Comparison of ENCODE assay signal across 25 cellular contexts in the genomic region with DNA sequence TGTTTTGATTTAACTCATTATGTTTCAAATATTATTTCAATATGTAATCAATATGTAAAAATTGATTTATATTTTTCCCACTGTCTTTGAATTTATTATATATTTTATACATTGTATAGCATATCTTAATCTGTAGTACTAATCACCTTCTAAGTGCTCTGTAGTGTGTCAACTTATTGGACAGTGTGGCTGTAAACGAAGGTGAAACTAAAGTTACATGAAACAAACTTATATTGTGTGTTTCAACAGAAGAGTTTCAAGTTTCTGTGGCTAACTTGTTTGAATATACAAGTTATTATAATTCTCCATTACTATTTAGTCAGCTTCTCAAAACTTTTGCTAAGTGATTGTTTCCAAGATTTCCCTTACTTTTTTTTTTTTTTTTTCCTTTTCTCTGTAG.
"Had no signal": no experiment of that assay in that cellular context is flagged by ENCODE, and none has a peak within 500 bp of the region (broad histone marks: within the 10 kb centered on the region; RNA-seq: fewer than 3 reads in every experiment).

No MANE protein-coding gene starts in this region.

- H3K9me3 Mint-ChIP-seq: stimulated activated effector memory CD8-positive, alpha-beta T cell treated with anti-CD3 and anti-CD28 coated beads, Interleukin-12 subunit alpha, Interleukin-12 subunit beta, amount 100 ng/mL, for 72 hours had no signal

- H3K9me3 ChIP-seq: gastroesophageal sphincter, thoracic aorta, upper lobe of left lung had no signal

- H3K4me3 ChIP-seq: coronary artery, gastroesophageal sphincter, thoracic aorta, upper lobe of left lung had no signal

- H3K27ac Mint-ChIP-seq: activated CD4-positive, alpha-beta T cell treated with anti-CD3 and anti-CD28 coated beads for 36 hours; activated naive CD4-positive, alpha-beta T cell treated with anti-CD3 and anti-CD28 coated beads, Interleukin-2, amount 50 U/mL, for 72 hours; memory B cell; stimulated activated effector memory CD8-positive, alpha-beta T cell treated with anti-CD3 and anti-CD28 coated beads, Interleukin-12 subunit alpha, Interleukin-12 subunit beta, amount 100 ng/mL, for 72 hours; T-helper 1 cell treated with Interleukin-12 subunit alpha and Interleukin-12 subunit beta and Interleukin-4 antibody, amounts not matched to agents 30 μg/mL and 1 μg/mL, for 36 hours; WTC11 had no signal

- H3K27me3 Mint-ChIP-seq: memory B cell had no signal

- FAIRE-seq: bronchial epithelial cell had no signal

- H3K36me3 ChIP-seq: thoracic aorta had no signal

- H3K4me3 Mint-ChIP-seq: activated CD4-positive, alpha-beta T cell treated with anti-CD3 and anti-CD28 coated beads for 36 hours; activated T-cell treated with anti-CD3 and anti-CD28 coated beads, Interleukin-2, amount 50 U/mL, for 72 hours; memory B cell; stimulated activated effector memory CD8-positive, alpha-beta T cell treated with anti-CD3 and anti-CD28 coated beads, Interleukin-12 subunit alpha, Interleukin-12 subunit beta, amount 100 ng/mL, for 72 hours; T-helper 1 cell treated with Interleukin-12 subunit alpha and Interleukin-12 subunit beta and Interleukin-4 antibody, amounts not matched to agents 30 μg/mL and 1 μg/mL, for 36 hours; WTC11 had no signal

- DNase-seq: activated CD4-positive, alpha-beta T cell treated with anti-CD3 and anti-CD28 coated beads for 36 hours; activated CD4-positive, alpha-beta T cell treated with anti-CD3 and anti-CD28 coated beads, Interleukin-2, amount 50 U/mL, for 4 hours; activated gamma-delta T cell treated with Interleukin-2 at 50 U/mL for 16 hours; activated T-cell treated with anti-CD3 and anti-CD28 coated beads, Interleukin-2, amount 50 U/mL, for 72 hours; amygdala; cerebellar nuclear complex; head of caudate nucleus; hypothalamus; islet precursor cell; left cardiac atrium; nucleus accumbens; right cardiac atrium; stimulated activated CD4-positive, alpha-beta T cell treated with anti-CD3 and anti-CD28 coated beads, Interleukin-1b, Interleukin-23, amount 100 ng/mL, for 48 hours; T1000; upper lobe of left lung had no signal

- H3K27me3 ChIP-seq: gastroesophageal sphincter, upper lobe of left lung had no signal

- H3K27ac ChIP-seq: coronary artery, gastroesophageal sphincter, parathyroid adenoma, upper lobe of left lung had no signal

- ATAC-seq: activated CD4-positive, alpha-beta T cell treated with anti-CD3 and anti-CD28 coated beads for 36 hours; activated naive CD4-positive, alpha-beta T cell treated with anti-CD3 and anti-CD28 coated beads, Interleukin-2, amount 50 U/mL, for 72 hours; activated T-cell treated with anti-CD3 and anti-CD28 coated beads, Interleukin-2, amount 50 U/mL, for 72 hours; gastroesophageal sphincter; left cardiac atrium; right cardiac atrium; stimulated activated effector memory CD8-positive, alpha-beta T cell treated with anti-CD3 and anti-CD28 coated beads, Interleukin-12 subunit alpha, Interleukin-12 subunit beta, amount 100 ng/mL, for 72 hours; WTC11 had no signal
